ENCODE assay signal across 8 cellular contexts in genomic region chr15:70466895-70467529, GRCh38.
DNase-seq lines count a peak whose midpoint lies in the region; ATAC-seq and TF ChIP-seq lines count a peak whose summit lies in the region.

No MANE protein-coding gene starts in this region.

- H3K9me3 ChIP-seq in lower lobe of right lung: no peaks in the 10 kb centered on the region
- no peaks in the 10 kb centered on the region for H3K9me3 ChIP-seq in thoracic aorta

- H3K4me1 ChIP-seq in lower lobe of right lung (peaks cover 20% of the 10 kb centered on the region), thoracic aorta (ENCODE audit: control insufficient read depth in 1 of 2, low read depth in 2 of 2) (peaks cover 0 to 9% of the 10 kb centered on the region in 2 donors)

- intact Hi-C loops in lower lobe of right lung (cut with DNase I): no loop called here

- no peak overlapping the region for H3K27ac ChIP-seq in lower lobe of right lung
- H3K27ac ChIP-seq in thoracic aorta: no peak overlapping the region

- H3K4me3 ChIP-seq in choroid plexus epithelial cell (ENCODE audit: low read depth, low read length) (no peak overlapping the region), lower lobe of right lung (no peak overlapping the region), thoracic aorta (no peak overlapping the region)

- no peaks in the 10 kb centered on the region for H3K36me3 ChIP-seq in lower lobe of right lung
- no peaks in the 10 kb centered on the region for H3K36me3 ChIP-seq in thoracic aorta

- TF ChIP-seq CTCF in choroid plexus epithelial cell (conservative IDR thresholded peaks at IDR 0.05; ENCODE audit: low read depth, low read length) (peak; percentile 87), lower lobe of right lung (IDR thresholded peaks at IDR 0.05) (peak; percentile 61), thoracic aorta (IDR thresholded peaks at IDR 0.05) (peak; percentile 36)

- DNase-seq in A172 (ENCODE audit: low spot score) (peak; percentile 43), GDM1 (lab: John Stamatoyannopoulos, UW) (peak; percentile 44), MV-4-11 (lab: John Stamatoyannopoulos, UW) (peak; percentile 67), T-helper 1 cell (peak in 3 of 5 donors; percentile 23 to 46 (median 41)), choroid plexus epithelial cell (ENCODE audit: low read depth) (peak; percentile 82), lower lobe of right lung (peak; percentile 65), thoracic aorta (ENCODE audit: low spot score) (no peak)

- ATAC-seq in lower lobe of right lung: peak; percentile 49 to 69
- no peak for ATAC-seq in thoracic aorta (ENCODE audit: insufficient number of reproducible peaks, low FRiP score, low read depth)
- ATAC-seq in HG03571 (IDR thresholded peaks at IDR 0.05; ENCODE audit: unreplicated experiment): no peak

- H3K27me3 ChIP-seq in lower lobe of right lung (ENCODE audit: low read depth): no peaks in the 10 kb centered on the region
- H3K27me3 ChIP-seq in thoracic aorta (replicated peaks; ENCODE audit: insufficient read depth): no peaks in the 10 kb centered on the region

Comparison
In these comparisons a context has a peak if more than half of its experiments do, and no peak if none do; other contexts are left out.
1. CTCF ChIP-seq: peak in every context shown above with its lines; median percentile 87 in choroid plexus epithelial cell; 61 in lower lobe of right lung; 36 in thoracic aorta.
2. ATAC-seq: peak in lower lobe of right lung (2 of 2); none in thoracic aorta (single experiment) and HG03571 (single experiment).